In genomic region chr16:28258571-28258970, GRCh38 we compare ENCODE assay signal across 13 cellular contexts. TPM values are rescaled to one million over a fixed set of nuclear protein-coding genes. Genes with fewer than 3 reads are reported as not detected.
DNase-seq lines count a peak whose midpoint lies in the region; ATAC-seq and TF ChIP-seq lines count a peak whose summit lies in the region.
"Had no signal": no experiment of that assay in that cellular context is flagged by ENCODE, and none has a peak within 500 bp of the region (broad histone marks: within the 10 kb centered on the region; RNA-seq: fewer than 3 reads in every experiment).

No MANE protein-coding gene starts in this region.

- H3K36me3 ChIP-seq in mesendoderm (ENCODE audit: control insufficient read depth, insufficient read depth, low read length), result no peaks in the 10 kb centered on the region

- H3K79me2 ChIP-seq in mesendoderm (ENCODE audit: control insufficient read depth, insufficient read depth, low read length), result no peaks in the 10 kb centered on the region

- H4K8ac ChIP-seq in mesendoderm (ENCODE audit: low read depth, low read length), result no peak overlapping the region

- no peak overlapping the region for H3K56ac ChIP-seq in mesendoderm (ENCODE audit: low read length)

- no peaks in the 10 kb centered on the region for H3K79me1 ChIP-seq in mesendoderm (ENCODE audit: low read length)

- ATAC-seq in left ventricle myocardium superior (peak; percentile 67), GM19463 (IDR thresholded peaks at IDR 0.05; ENCODE audit: unreplicated experiment) (no peak)

- DNase-seq in HFFc6 (peak; percentile 13), amniotic epithelial cell (ENCODE audit: low read depth) (peak; percentile 3), left ventricle myocardium superior (peak; percentile 83), retina (peak; percentile 73), mesendoderm (no peak), DMS114 treated with DMSO at 0.1 percent for 48 hours (lab: John Stamatoyannopoulos, UW; ENCODE audit: unreplicated experiment) (no peak)
- no peak for DNase-seq in activated T-helper 1 cell treated with anti-CD3 and anti-CD28 coated beads, Interleukin-12 subunit alpha, Interleukin-12 subunit beta, Interleukin-2, Interleukin-4 antibody, amounts not matched to agents 30 ng/mL and 10 ng/mL and 1 ng/mL, durations not matched to agents 14 hours and 24 hours and 36 hours (ENCODE audit: low spot score)
- DNase-seq: activated T-cell treated with anti-CD3 and anti-CD28 coated beads, Interleukin-2, amount 50 U/mL, for 48 hours; NCI-H524 had no signal

- intact Hi-C loops in left ventricle myocardium superior (cut with micrococcal nuclease), result no loop called here
- intact Hi-C loops in activated T-helper 1 cell treated with anti-CD3 and anti-CD28 coated beads, Interleukin-12 subunit alpha, Interleukin-12 subunit beta, Interleukin-2, Interleukin-4 antibody, amounts not matched to agents 30 ng/mL and 10 ng/mL and 1 ng/mL, durations not matched to agents 14 hours and 24 hours and 36 hours (cut with micrococcal nuclease), result no loop called here

- no peaks in the 10 kb centered on the region for H3K4me1 Mint-ChIP-seq in HFFc6 (ENCODE audit: low read depth)
- H3K4me1 Mint-ChIP-seq in activated T-helper 1 cell treated with anti-CD3 and anti-CD28 coated beads, Interleukin-12 subunit alpha, Interleukin-12 subunit beta, Interleukin-2, Interleukin-4 antibody, amounts not matched to agents 30 ng/mL and 10 ng/mL and 1 ng/mL, durations not matched to agents 14 hours and 24 hours and 36 hours (ENCODE audit: low read depth), result peaks cover 4% of the 10 kb centered on the region
- H3K4me1 Mint-ChIP-seq: IgD-negative memory B cell had no signal

- H4K5ac ChIP-seq in mesendoderm (ENCODE audit: low read length), result no peak overlapping the region

- TF ChIP-seq CTCF in HFFc6 (IDR thresholded peaks at IDR 0.05), result no peak

- H3K4ac ChIP-seq in mesendoderm (ENCODE audit: low read depth, low read length), result no peak overlapping the region

- no peaks in the 10 kb centered on the region for H3K36me3 Mint-ChIP-seq in HFFc6 (ENCODE audit: low read depth)
- H3K36me3 Mint-ChIP-seq in activated T-helper 1 cell treated with anti-CD3 and anti-CD28 coated beads, Interleukin-12 subunit alpha, Interleukin-12 subunit beta, Interleukin-2, Interleukin-4 antibody, amounts not matched to agents 30 ng/mL and 10 ng/mL and 1 ng/mL, durations not matched to agents 14 hours and 24 hours and 36 hours (ENCODE audit: low read depth), result no peaks in the 10 kb centered on the region
- H3K36me3 Mint-ChIP-seq: IgD-negative memory B cell, memory B cell had no signal

- no peak overlapping the region for H3K4me3 ChIP-seq in mesendoderm (ENCODE audit: low read length)

- no peak overlapping the region for H2BK5ac ChIP-seq in mesendoderm (ENCODE audit: low read length)

- H3K9me3 Mint-ChIP-seq in HFFc6, result no peaks in the 10 kb centered on the region
- H3K9me3 Mint-ChIP-seq in activated T-helper 1 cell treated with anti-CD3 and anti-CD28 coated beads, Interleukin-12 subunit alpha, Interleukin-12 subunit beta, Interleukin-2, Interleukin-4 antibody, amounts not matched to agents 30 ng/mL and 10 ng/mL and 1 ng/mL, durations not matched to agents 14 hours and 24 hours and 36 hours, result no peaks in the 10 kb centered on the region
- H3K9me3 Mint-ChIP-seq: memory B cell; T-helper 1 cell treated with Interleukin-12 subunit alpha and Interleukin-12 subunit beta and Interleukin-4 antibody, amounts not matched to agents 30 μg/mL and 1 μg/mL, for 36 hours had no signal

- no peak overlapping the region for H3K4me2 ChIP-seq in mesendoderm (ENCODE audit: low read length)

- peaks cover 49% of the 10 kb centered on the region for H3K27me3 Mint-ChIP-seq in HFFc6 (ENCODE audit: insufficient read depth)
- H3K27me3 Mint-ChIP-seq in activated T-helper 1 cell treated with anti-CD3 and anti-CD28 coated beads, Interleukin-12 subunit alpha, Interleukin-12 subunit beta, Interleukin-2, Interleukin-4 antibody, amounts not matched to agents 30 ng/mL and 10 ng/mL and 1 ng/mL, durations not matched to agents 14 hours and 24 hours and 36 hours (ENCODE audit: insufficient read depth), result peaks cover 2% of the 10 kb centered on the region

- no CpG with 5 or more reads among the region's 17 CpGs for WGBS in mesendoderm (ENCODE audit: extremely low coverage, insufficient coverage, low lambda C conversion rate)

- H3K27ac Mint-ChIP-seq in HFFc6, result no peak overlapping the region
- H3K27ac Mint-ChIP-seq in activated T-helper 1 cell treated with anti-CD3 and anti-CD28 coated beads, Interleukin-12 subunit alpha, Interleukin-12 subunit beta, Interleukin-2, Interleukin-4 antibody, amounts not matched to agents 30 ng/mL and 10 ng/mL and 1 ng/mL, durations not matched to agents 14 hours and 24 hours and 36 hours, result no peak overlapping the region
- H3K27ac Mint-ChIP-seq: IgD-negative memory B cell; memory B cell; T-helper 1 cell treated with Interleukin-12 subunit alpha and Interleukin-12 subunit beta and Interleukin-4 antibody, amounts not matched to agents 30 μg/mL and 1 μg/mL, for 36 hours had no signal

- H3K4me1 ChIP-seq in mesendoderm (ENCODE audit: control insufficient read depth, low read depth, low read length), result no peaks in the 10 kb centered on the region

- H3K4me3 Mint-ChIP-seq in HFFc6, result no peak overlapping the region
- H3K4me3 Mint-ChIP-seq in activated T-helper 1 cell treated with anti-CD3 and anti-CD28 coated beads, Interleukin-12 subunit alpha, Interleukin-12 subunit beta, Interleukin-2, Interleukin-4 antibody, amounts not matched to agents 30 ng/mL and 10 ng/mL and 1 ng/mL, durations not matched to agents 14 hours and 24 hours and 36 hours, result no peak overlapping the region
- H3K4me3 Mint-ChIP-seq: memory B cell; T-helper 1 cell treated with Interleukin-12 subunit alpha and Interleukin-12 subunit beta and Interleukin-4 antibody, amounts not matched to agents 30 μg/mL and 1 μg/mL, for 36 hours had no signal

- no peak overlapping the region for H2AK5ac ChIP-seq in mesendoderm (ENCODE audit: low read length)

- no peak overlapping the region for H2BK15ac ChIP-seq in mesendoderm (replicated peaks; ENCODE audit: low read depth)

- no peak overlapping the region for H3K23ac ChIP-seq in mesendoderm (ENCODE audit: low read length)

- H3K9ac ChIP-seq in mesendoderm (ENCODE audit: low read length), result no peak overlapping the region

- no peak overlapping the region for H3K18ac ChIP-seq in mesendoderm (ENCODE audit: low read length)

- no peak overlapping the region for H3K27ac ChIP-seq in mesendoderm (ENCODE audit: low read depth, low read length)

- no peak overlapping the region for H2BK120ac ChIP-seq in mesendoderm (ENCODE audit: low read depth, low read length)

- no peaks in the 10 kb centered on the region for H3K27me3 ChIP-seq in mesendoderm (ENCODE audit: insufficient read depth, low read length, poor library complexity)

RNA-seq across cellular contexts. Expression of gene SBK1, which starts 33.8 kb away (rescaled TPM):
- not detected for total RNA-seq in HFFc6 (2021; fragmentation: NEBNext Ultra II Directional; extraction: Animal tissue kit (Norgen Biotek cat#: 25700))
- total RNA-seq in left ventricle myocardium superior, result 2.8 TPM
- 43.5 TPM for polyA plus RNA-seq in mesendoderm (2013, experiment 1 of 2)
- 44.5 TPM for polyA plus RNA-seq in mesendoderm (2013, experiment 2 of 2)
- total RNA-seq in activated T-helper 1 cell treated with anti-CD3 and anti-CD28 coated beads, Interleukin-12 subunit alpha, Interleukin-12 subunit beta, Interleukin-2, Interleukin-4 antibody, amounts not matched to agents 30 ng/mL and 10 ng/mL and 1 ng/mL, durations not matched to agents 14 hours and 24 hours and 36 hours, result 0.73 and 0.80 TPM in 2 replicates

RNA-seq across cellular contexts. Expression of gene XPO6, which starts 46.8 kb away (rescaled TPM):
- total RNA-seq in HFFc6 (2021; fragmentation: NEBNext Ultra II Directional; extraction: Animal tissue kit (Norgen Biotek cat#: 25700)), result 100 to 1,000 TPM; 161 to 200 (median 173) TPM
- 25.7 TPM for total RNA-seq in left ventricle myocardium superior
- polyA plus RNA-seq in mesendoderm (2013, experiment 1 of 2), result 68.5 TPM
- polyA plus RNA-seq in mesendoderm (2013, experiment 2 of 2), result 69.8 TPM
- 213 and 225 TPM in 2 replicates for total RNA-seq in activated T-helper 1 cell treated with anti-CD3 and anti-CD28 coated beads, Interleukin-12 subunit alpha, Interleukin-12 subunit beta, Interleukin-2, Interleukin-4 antibody, amounts not matched to agents 30 ng/mL and 10 ng/mL and 1 ng/mL, durations not matched to agents 14 hours and 24 hours and 36 hours

Comparison
In these comparisons a context has a peak if more than half of its experiments do, and no peak if none do; other contexts are left out.
1. DNase-seq: peak in HFFc6 (single experiment), amniotic epithelial cell (single experiment), left ventricle myocardium superior (single experiment) and retina (single experiment); none in mesendoderm (single experiment), activated T-helper 1 cell treated with anti-CD3 and anti-CD28 coated beads, Interleukin-12 subunit alpha, Interleukin-12 subunit beta, Interleukin-2, Interleukin-4 antibody, amounts not matched to agents 30 ng/mL and 10 ng/mL and 1 ng/mL, durations not matched to agents 14 hours and 24 hours and 36 hours (single experiment) and DMS114 treated with DMSO at 0.1 percent for 48 hours (single experiment).